Comparison of ENCODE assay signal across 6 cellular contexts in genomic region chr7:96225251-96225650, GRCh38.
"Had no signal": no experiment of that assay in that cellular context is flagged by ENCODE, and none has a peak within 500 bp of the region (broad histone marks: within the 10 kb centered on the region; RNA-seq: fewer than 3 reads in every experiment).

No MANE protein-coding gene starts in this region.

- FAIRE-seq: H54 had no signal

- H3K4me3 Mint-ChIP-seq: H9 had no signal

- DNase-seq: GOT3, KG1 had no signal

- H3K4me1 Mint-ChIP-seq: H9 had no signal

- H3K27ac ChIP-seq: HL-60 had no signal

- H3K4me3 ChIP-seq: K562 had no signal
